In the genomic region with DNA sequence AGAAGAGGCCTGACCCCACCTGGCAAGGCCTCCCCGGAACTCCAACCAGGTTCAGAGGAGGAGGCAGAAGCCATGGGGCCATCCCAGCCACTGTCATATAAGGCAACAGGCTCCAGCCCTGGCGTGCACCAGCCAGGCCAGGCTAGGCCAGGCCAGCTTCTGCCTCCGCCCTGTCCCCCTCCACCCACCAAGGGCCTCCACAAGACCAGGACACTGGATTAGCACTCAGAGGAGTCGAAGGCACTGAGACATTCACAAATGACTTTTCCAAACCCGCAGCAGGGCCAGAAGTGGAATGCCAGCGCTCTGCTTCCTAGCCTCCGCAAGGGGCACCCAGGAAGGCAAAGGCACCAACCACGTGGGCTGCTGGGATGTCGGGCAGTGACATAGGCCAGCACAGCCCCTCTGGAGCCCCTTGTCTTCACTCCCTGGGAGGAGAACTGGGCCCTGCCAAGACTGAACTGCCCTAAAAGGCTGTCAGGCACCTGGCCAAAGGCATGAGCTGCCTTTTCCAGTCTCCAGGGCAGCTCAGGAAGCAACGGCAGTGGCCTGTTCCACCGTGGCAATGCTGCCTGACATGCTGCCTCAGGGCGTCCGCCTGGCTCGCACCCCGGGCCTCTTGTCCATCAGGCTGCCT, we compare ENCODE assay signal across 9 cellular contexts. TPM values are rescaled to one million over a fixed set of nuclear protein-coding genes. Genes with fewer than 3 reads are reported as not detected.
DNase-seq lines count a peak whose midpoint lies in the region; ATAC-seq and TF ChIP-seq lines count a peak whose summit lies in the region.
"Had no signal": no experiment of that assay in that cellular context is flagged by ENCODE, and none has a peak within 500 bp of the region (broad histone marks: within the 10 kb centered on the region; RNA-seq: fewer than 3 reads in every experiment).

No MANE protein-coding gene starts in this region.

- H3K27ac ChIP-seq in left lung (peak overlapping the region; percentile 14 to 72), stomach smooth muscle (ENCODE audit: low read length) (peak overlapping the region; percentile 99), A673 (ENCODE audit: low read depth, low read length, poor library complexity, severe bottlenecking) (no peak overlapping the region)

- CTCF ChIA-PET in A673 (lab: Charles Lee): no interaction called here
- CTCF ChIA-PET in Caco-2 (lab: Charles Lee): interaction anchor here (1.3 kb wide), 1 partner anchor 49 kb away, joined by 18 read pairs; a partner anchor contains a TSS

- TF ChIP-seq CTCF in left lung (IDR thresholded peaks at IDR 0.05): no peak
- TF ChIP-seq CTCF in A673 (conservative IDR thresholded peaks at IDR 0.05; ENCODE audit: low read depth, low read length): no peak
- TF ChIP-seq CTCF in Caco-2 (IDR thresholded peaks at IDR 0.05; ENCODE audit: insufficient read depth in 1 of 2, low read depth in 1 of 2, low read length in 1 of 2, severe bottlenecking in 1 of 2, unreplicated experiment in 1 of 2): no peak

- POLR2A ChIA-PET in A673 (lab: Charles Lee; ENCODE audit: low non-redundant PET) (interaction anchor here (0.6 kb wide), 1 partner anchor 147 kb away, joined by 4 read pairs; a partner anchor contains a TSS), Caco-2 (lab: Charles Lee) (no interaction called here)

- H3K27ac Mint-ChIP-seq in Caco-2 (ENCODE audit: unreplicated experiment): no peak overlapping the region
- H3K27ac Mint-ChIP-seq: naive thymus-derived CD4-positive, alpha-beta T cell had no signal

- ATAC-seq in left lung: peak; percentile 92
- no peak for ATAC-seq in GM19351 (IDR thresholded peaks at IDR 0.05; ENCODE audit: unreplicated experiment)
- ATAC-seq in activated T-cell treated with anti-CD3 and anti-CD28 coated beads, Interleukin-2, amount 50 U/mL, for 4 hours: no peak
- ATAC-seq: naive thymus-derived CD4-positive, alpha-beta T cell had no signal

- H3K36me3 ChIP-seq in left lung (no peaks in the 10 kb centered on the region), stomach smooth muscle (ENCODE audit: control insufficient read depth in 2 of 2, insufficient read depth in 2 of 2, low read length in 2 of 2) (no peaks in the 10 kb centered on the region), A673 (ENCODE audit: insufficient read depth, low read length, poor library complexity, severe bottlenecking) (no peaks in the 10 kb centered on the region), Caco-2 (ENCODE audit: control insufficient read depth, insufficient read depth, low read length) (no peaks in the 10 kb centered on the region)

- H3K4me3 ChIP-seq in left lung (no peak overlapping the region), stomach smooth muscle (ENCODE audit: low read length in 2 of 2) (peak overlapping the region; percentile 56 to 67), A673 (ENCODE audit: low read depth, low read length, poor library complexity, severe bottlenecking) (no peak overlapping the region), Caco-2 (ENCODE audit: low read depth, low read length) (no peak overlapping the region)

- H3K4me3 Mint-ChIP-seq in Caco-2 (ENCODE audit: unreplicated experiment): no peak overlapping the region
- no peak overlapping the region for H3K4me3 Mint-ChIP-seq in activated T-cell treated with anti-CD3 and anti-CD28 coated beads, Interleukin-2, amount 50 U/mL, for 4 hours
- H3K4me3 Mint-ChIP-seq: naive thymus-derived CD4-positive, alpha-beta T cell had no signal

- no peaks in the 10 kb centered on the region for H3K36me3 Mint-ChIP-seq in Caco-2 (ENCODE audit: insufficient read depth, unreplicated experiment)
- H3K36me3 Mint-ChIP-seq in activated T-cell treated with anti-CD3 and anti-CD28 coated beads, Interleukin-2, amount 50 U/mL, for 4 hours (ENCODE audit: insufficient read depth): no peaks in the 10 kb centered on the region
- H3K36me3 Mint-ChIP-seq: naive thymus-derived CD4-positive, alpha-beta T cell had no signal

- H3K4me1 ChIP-seq in left lung (peaks cover 4 to 12% of the 10 kb centered on the region in 2 donors), stomach smooth muscle (ENCODE audit: control insufficient read depth, insufficient read depth, low read length) (peaks cover 43% of the 10 kb centered on the region), A673 (ENCODE audit: insufficient read depth, low read length, poor library complexity, severe bottlenecking) (no peaks in the 10 kb centered on the region), Caco-2 (no peaks in the 10 kb centered on the region)

- intact Hi-C loops in left lung (cut with DNase I): no loop called here
- intact Hi-C loops in A673 (cut with micrococcal nuclease; ENCODE audit: unreplicated experiment): no loop called here
- intact Hi-C loops in Caco-2 (cut with micrococcal nuclease; ENCODE audit: unreplicated experiment): no loop called here

- no peaks in the 10 kb centered on the region for H3K27me3 ChIP-seq in left lung
- H3K27me3 ChIP-seq in stomach smooth muscle (ENCODE audit: control insufficient read depth in 1 of 2, insufficient read depth in 2 of 2, low read length in 2 of 2): no peaks in the 10 kb centered on the region
- H3K27me3 ChIP-seq in A673 (replicated peaks; ENCODE audit: insufficient read depth, low read depth, low read length, poor library complexity): no peaks in the 10 kb centered on the region
- no peaks in the 10 kb centered on the region for H3K27me3 ChIP-seq in Caco-2 (replicated peaks; ENCODE audit: control insufficient read depth, insufficient read depth, low read length)

- peaks cover under 1% of the 10 kb centered on the region for H3K4me1 Mint-ChIP-seq in Caco-2 (ENCODE audit: low read depth, unreplicated experiment)
- H3K4me1 Mint-ChIP-seq in activated T-cell treated with anti-CD3 and anti-CD28 coated beads, Interleukin-2, amount 50 U/mL, for 4 hours (ENCODE audit: low read depth): peaks cover 25% of the 10 kb centered on the region

- peak overlapping the region; percentile 76 to 78 for H3K9ac ChIP-seq in stomach smooth muscle (ENCODE audit: low read length in 2 of 2)

- no peaks in the 10 kb centered on the region for H3K27me3 Mint-ChIP-seq in Caco-2 (ENCODE audit: insufficient read depth, unreplicated experiment)
- H3K27me3 Mint-ChIP-seq in activated T-cell treated with anti-CD3 and anti-CD28 coated beads, Interleukin-2, amount 50 U/mL, for 4 hours (ENCODE audit: low read depth): no peaks in the 10 kb centered on the region

- no peaks in the 10 kb centered on the region for H3K9me3 Mint-ChIP-seq in Caco-2 (ENCODE audit: unreplicated experiment)
- no peaks in the 10 kb centered on the region for H3K9me3 Mint-ChIP-seq in activated T-cell treated with anti-CD3 and anti-CD28 coated beads, Interleukin-2, amount 50 U/mL, for 4 hours
- H3K9me3 Mint-ChIP-seq: naive thymus-derived CD4-positive, alpha-beta T cell had no signal

- DNase-seq in LHCN-M2 (ENCODE audit: low read depth) (peak; percentile 71), dermis microvascular lymphatic vessel endothelial cell (ENCODE audit: low read depth in 2 of 2) (peak; percentile 14 to 15), left lung (peak in 1 of 2 donors; percentile 50), A673 (ENCODE audit: low spot score) (no peak), Caco-2 (no peak)
- DNase-seq in activated T-cell treated with anti-CD3 and anti-CD28 coated beads, Interleukin-2, amount 50 U/mL, for 4 hours: no peak
- DNase-seq: naive thymus-derived CD4-positive, alpha-beta T cell had no signal

- BruUV-seq in A673 (replicated peaks; lab: Mats Ljungman, UMichigan): no TSS peak
- no TSS peak for BruUV-seq in Caco-2 (replicated peaks; lab: Mats Ljungman, UMichigan)

- H3K9me3 ChIP-seq in left lung (no peaks in the 10 kb centered on the region), stomach smooth muscle (ENCODE audit: control insufficient read depth in 2 of 2, low read length in 2 of 2) (no peaks in the 10 kb centered on the region), A673 (ENCODE audit: low read depth, low read length, poor library complexity, severe bottlenecking) (no peaks in the 10 kb centered on the region), Caco-2 (no peaks in the 10 kb centered on the region)

RNA-seq across cellular contexts. Expression of a gene that starts 37.6 kb away (rescaled TPM):
- total RNA-seq in LHCN-M2 (2014; rRNA removed) (91.4 and 118 TPM in 2 replicates), dermis microvascular lymphatic vessel endothelial cell (17.3 and 35.4 TPM in 2 replicates), left lung (10 to 100 TPM; 25.9 to 28.6 TPM), A673 (2021) (33.3 and 36.1 TPM in 2 replicates), Caco-2 (2022) (29.9 and 31.4 TPM in 2 replicates)
- polyA plus RNA-seq in LHCN-M2 (2012): 18.2 TPM
- total RNA-seq in activated T-cell treated with anti-CD3 and anti-CD28 coated beads, Interleukin-2, amount 50 U/mL, for 4 hours: 1 to 10 TPM; 7.5 to 9.7 (median 9.0) TPM

RNA-seq across cellular contexts. Expression of a gene that starts 49.7 kb away (rescaled TPM):
- 13.2 and 18.4 TPM in 2 replicates for total RNA-seq in LHCN-M2 (2014; rRNA removed)
- polyA plus RNA-seq in LHCN-M2 (2012): 15.2 TPM
- 5.6 and 6.8 TPM in 2 replicates for total RNA-seq in dermis microvascular lymphatic vessel endothelial cell
- total RNA-seq in left lung: 10 to 100 TPM; 11.8 to 11.9 TPM
- 21.0 and 25.3 TPM in 2 replicates for total RNA-seq in A673 (2021)
- 19.3 and 21.6 TPM in 2 replicates for total RNA-seq in Caco-2 (2022)
- total RNA-seq in activated T-cell treated with anti-CD3 and anti-CD28 coated beads, Interleukin-2, amount 50 U/mL, for 4 hours: 10 to 100 TPM; 42.4 to 44.4 (median 44.3) TPM

Comparison
In these comparisons a context has a peak if more than half of its experiments do, and no peak if none do; other contexts are left out.
1. DNase-seq: peak in LHCN-M2 (single experiment) and dermis microvascular lymphatic vessel endothelial cell (2 of 2); none in A673 (single experiment), Caco-2 (0 of 2) and activated T-cell treated with anti-CD3 and anti-CD28 coated beads, Interleukin-2, amount 50 U/mL, for 4 hours (single experiment).
2. H3K4me3 ChIP-seq: peak in stomach smooth muscle (2 of 2); none in left lung (0 of 2), A673 (single experiment) and Caco-2 (single experiment).